12 cellular contexts compared by ENCODE assay signal in genomic region chr9:80134487-80134886, GRCh38.
DNase-seq lines count a peak whose midpoint lies in the region; ATAC-seq and TF ChIP-seq lines count a peak whose summit lies in the region.
"Had no signal": no experiment of that assay in that cellular context is flagged by ENCODE, and none has a peak within 500 bp of the region (broad histone marks: within the 10 kb centered on the region; RNA-seq: fewer than 3 reads in every experiment).

No MANE protein-coding gene starts in this region.

- peaks cover 0 to 5% (median 2%) of the 10 kb centered on the region in 7 donors for H3K9me3 Mint-ChIP-seq in naive B cell
- H3K9me3 Mint-ChIP-seq: natural killer cell treated with Interleukin-12 subunit alpha and Interleukin-12 subunit beta and Interleukin-15 and Interleukin-18, amount 100 ng/mL, for 72 hours had no signal

- H3K36me3 ChIP-seq in brain microvascular endothelial cell (replicated peaks) = no peaks in the 10 kb centered on the region

- in situ Hi-C loops in brain microvascular endothelial cell (cut with HindIII; ENCODE audit: low pct_ligation_motif_present, low sequenced_read_pairs) = no loop called here

- H3K4me1 Mint-ChIP-seq in naive B cell = peaks cover 35 to 47% (median 38%) of the 10 kb centered on the region in 3 donors

- H3K27ac ChIP-seq in brain microvascular endothelial cell = no peak overlapping the region
- H3K27ac ChIP-seq: SK-N-MC had no signal

- peaks cover 0 to 11% of the 10 kb centered on the region in 2 donors for H3K36me3 Mint-ChIP-seq in naive B cell
- H3K36me3 Mint-ChIP-seq: natural killer cell treated with Interleukin-12 subunit alpha and Interleukin-12 subunit beta and Interleukin-15 and Interleukin-18, amount 100 ng/mL, for 72 hours had no signal

- H3K27ac Mint-ChIP-seq in naive B cell = peak overlapping the region; percentile 86 to 98 (median 90)
- H3K27ac Mint-ChIP-seq: natural killer cell treated with Interleukin-12 subunit alpha and Interleukin-12 subunit beta and Interleukin-15 and Interleukin-18, amount 100 ng/mL, for 72 hours had no signal

- H3K4me3 Mint-ChIP-seq in naive B cell = peak overlapping the region in 7 of 8 donors; percentile 6 to 77 (median 62)
- H3K4me3 Mint-ChIP-seq: natural killer cell treated with Interleukin-12 subunit alpha and Interleukin-12 subunit beta and Interleukin-15 and Interleukin-18, amount 100 ng/mL, for 72 hours had no signal

- no peak overlapping the region for H3K4me3 ChIP-seq in brain microvascular endothelial cell (ENCODE audit: low read depth, low read length)
- H3K4me3 ChIP-seq: SK-N-MC had no signal

- DNase-seq in naive B cell (peak; percentile 85), brain microvascular endothelial cell (no peak), mucosa of gallbladder (ENCODE audit: low spot score) (no peak), cerebellar cortex (ENCODE audit: low spot score) (no peak)
- no peak for DNase-seq in activated CD8-positive, alpha-beta memory T cell treated with anti-CD3 and anti-CD28 coated beads, Interleukin-2, amount 50 U/mL, for 48 hours
- DNase-seq: activated CD4-positive, alpha-beta T cell treated with anti-CD3 and anti-CD28 coated beads, Interleukin-2, amount 50 U/mL, for 1 hour; NCI-H69 had no signal

- ATAC-seq in GM18873 (IDR thresholded peaks at IDR 0.05; ENCODE audit: low FRiP score, unreplicated experiment) (peak; percentile 99), GM21619 (IDR thresholded peaks at IDR 0.05; ENCODE audit: unreplicated experiment) (peak; percentile 99), HG03108 (IDR thresholded peaks at IDR 0.05; ENCODE audit: unreplicated experiment) (peak; percentile 99), naive B cell (ENCODE audit: low read depth in 2 of 2) (peak; percentile 99 to 100)
- ATAC-seq: natural killer cell treated with Interleukin-12 subunit alpha and Interleukin-12 subunit beta and Interleukin-15 and Interleukin-18, amount 100 ng/mL, for 72 hours had no signal

- TF ChIP-seq CTCF in brain microvascular endothelial cell (IDR thresholded peaks at IDR 0.05; ENCODE audit: low read depth, low read length, missing control alignments) = no peak

- no peaks in the 10 kb centered on the region for H3K27me3 ChIP-seq in brain microvascular endothelial cell (replicated peaks)

- H3K27me3 Mint-ChIP-seq in naive B cell = no peaks in the 10 kb centered on the region
